Comparison of ENCODE assay signal across 9 cellular contexts in the genomic region with DNA sequence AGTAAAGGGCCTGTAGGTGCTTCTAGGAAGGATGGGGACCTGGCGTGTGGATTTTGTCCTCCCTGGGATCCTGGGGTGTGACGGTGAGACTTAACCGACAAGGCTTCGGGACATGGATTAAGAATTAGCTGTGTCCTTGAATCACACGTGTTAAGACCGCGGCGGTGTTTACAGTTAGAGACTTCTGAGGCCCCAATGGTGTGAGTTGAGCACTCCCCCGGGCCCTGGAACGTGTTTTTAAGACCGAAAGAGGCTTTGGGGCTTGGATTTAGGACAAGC. TPM values are rescaled to one million over a fixed set of nuclear protein-coding genes. Genes with fewer than 3 reads are reported as not detected.
DNase-seq lines count a peak whose midpoint lies in the region; ATAC-seq, FAIRE-seq and TF ChIP-seq lines count a peak whose summit lies in the region.
"Had no signal": no experiment of that assay in that cellular context is flagged by ENCODE, and none has a peak within 500 bp of the region (broad histone marks: within the 10 kb centered on the region; RNA-seq: fewer than 3 reads in every experiment).

No MANE protein-coding gene starts in this region.

- H3K36me3 Mint-ChIP-seq in Caco-2 (ENCODE audit: insufficient read depth, unreplicated experiment) = peaks cover 13% of the 10 kb centered on the region

- H3K27ac ChIP-seq in endothelial cell of umbilical vein (ENCODE audit: insufficient read depth, low read depth, low read length) (no peak overlapping the region), neutrophil (peak overlapping the region; percentile 13)

- CTCF ChIA-PET in Caco-2 (lab: Charles Lee) = interaction anchor here (0.6 kb wide), 1 partner anchor 42 kb away, joined by 3 read pairs; the partner anchor contains the start of gene PGLS
- CTCF ChIA-PET in endothelial cell of umbilical vein (lab: Charles Lee) = interaction anchor here (0.8 kb wide), 1 partner anchor 9 kb away, joined by 3 read pairs; no protein-coding TSS in a partner anchor

- dilution Hi-C loops in endothelial cell of umbilical vein (cut with MboI; ENCODE audit: extremely low pct_ligation_motif_present, low sequenced_read_pairs) = no loop called here

- intact Hi-C loops in Caco-2 (cut with micrococcal nuclease; ENCODE audit: unreplicated experiment) (loop anchor here (1.0 to 5.0 kb wide), 3 partner anchors 16 to 138 kb away; no protein-coding TSS in a partner anchor), endothelial cell of umbilical vein (cut with micrococcal nuclease) (no loop called here)

- H3K4me3 ChIP-seq in Caco-2 (ENCODE audit: low read depth, low read length) (peak overlapping the region; percentile 91), NT2/D1 (ENCODE audit: insufficient read length, low read depth) (peak overlapping the region; percentile 60), endothelial cell of umbilical vein (replicated peaks in 1 of 3; ENCODE audit: insufficient read depth in 1 of 3, low read depth in 1 of 3, low read length in 3 of 3) (peak overlapping the region; percentile 20 to 51 (median 51)), neutrophil (ENCODE audit: low read depth in 1 of 2, low read length in 1 of 2) (peak overlapping the region in 1 of 2 experiments; percentile 74)

- H4K20me1 ChIP-seq in endothelial cell of umbilical vein (replicated peaks; ENCODE audit: control insufficient read depth, extremely low read depth, insufficient read depth, low read length) = no peaks in the 10 kb centered on the region

- POLR2A ChIA-PET in Caco-2 (lab: Charles Lee) (no interaction called here), endothelial cell of umbilical vein (lab: Charles Lee) (interaction anchor here (1.1 kb wide), 1 partner anchor 56 kb away, joined by 3 read pairs; no protein-coding TSS in a partner anchor)

- no peaks in the 10 kb centered on the region for H3K79me2 ChIP-seq in endothelial cell of umbilical vein (ENCODE audit: control insufficient read depth, insufficient read depth, low read length)

- H3K27me3 Mint-ChIP-seq in Caco-2 (ENCODE audit: insufficient read depth, unreplicated experiment) = no peaks in the 10 kb centered on the region

- H3K9me3 Mint-ChIP-seq in Caco-2 (ENCODE audit: unreplicated experiment) = no peaks in the 10 kb centered on the region

- no peaks in the 10 kb centered on the region for H3K9me1 ChIP-seq in endothelial cell of umbilical vein (replicated peaks; ENCODE audit: control insufficient read depth, extremely low read depth, insufficient read depth, low read length)

- H3K9me3 ChIP-seq in Caco-2 (no peaks in the 10 kb centered on the region), NT2/D1 (ENCODE audit: insufficient read depth, low read length) (no peaks in the 10 kb centered on the region), endothelial cell of umbilical vein (replicated peaks; ENCODE audit: control insufficient read depth, insufficient read depth, low read length) (no peaks in the 10 kb centered on the region), neutrophil (no peaks in the 10 kb centered on the region)

- peak overlapping the region; percentile 100 for H2AFZ ChIP-seq in endothelial cell of umbilical vein (ENCODE audit: low read depth, low read length)

- peak overlapping the region; percentile 63 for H3K4me2 ChIP-seq in endothelial cell of umbilical vein (ENCODE audit: insufficient read depth, low read length)

- DNase-seq in Caco-2 (no peak), NT2/D1 (ENCODE audit: low read depth, low spot score) (no peak), endothelial cell of umbilical vein (ENCODE audit: low read depth, low spot score) (no peak), Kasumi-1 (lab: John Stamatoyannopoulos, UW) (no peak)

- H3K4me1 Mint-ChIP-seq in Caco-2 (ENCODE audit: low read depth, unreplicated experiment) = peaks cover 9% of the 10 kb centered on the region

- TF ChIP-seq CTCF in Caco-2 (IDR thresholded peaks at IDR 0.05; ENCODE audit: insufficient read depth in 1 of 2, low read depth in 1 of 2, low read length in 1 of 2, severe bottlenecking in 1 of 2, unreplicated experiment in 1 of 2) (no peak), endothelial cell of umbilical vein (IDR thresholded peaks at IDR 0.05; ENCODE audit: extremely low read depth in 1 of 2, insufficient read depth in 1 of 2, low read depth in 1 of 2, low read length in 2 of 2) (no peak), neutrophil (IDR thresholded peaks at IDR 0.05) (no peak)

- no TSS peak for BruUV-seq in Caco-2 (replicated peaks; lab: Mats Ljungman, UMichigan)
- BruUV-seq in endothelial cell of umbilical vein (replicated peaks; lab: Mats Ljungman, UMichigan) = no TSS peak

- TF ChIP-seq POLR2A in endothelial cell of umbilical vein (IDR thresholded peaks at IDR 0.05; ENCODE audit: low read depth, low read length) = no peak

- H3K27me3 ChIP-seq in Caco-2 (replicated peaks; ENCODE audit: control insufficient read depth, insufficient read depth, low read length) (no peaks in the 10 kb centered on the region; the same call in 1 of the 2 replicates), NT2/D1 (ENCODE audit: insufficient read depth, insufficient read length) (peaks cover 22% of the 10 kb centered on the region), endothelial cell of umbilical vein (ENCODE audit: control insufficient read depth in 2 of 2, insufficient read depth in 2 of 2, low read length in 2 of 2) (no peaks in the 10 kb centered on the region), neutrophil (peaks cover 63% of the 10 kb centered on the region)

- no peaks in the 10 kb centered on the region for H3K36me3 ChIP-seq in Caco-2 (ENCODE audit: control insufficient read depth, insufficient read depth, low read length)
- H3K36me3 ChIP-seq in NT2/D1 (ENCODE audit: insufficient read depth, insufficient read length, low read length) = no peaks in the 10 kb centered on the region
- no peaks in the 10 kb centered on the region for H3K36me3 ChIP-seq in endothelial cell of umbilical vein (ENCODE audit: control insufficient read depth in 2 of 2, extremely low read depth in 1 of 2, insufficient read depth in 2 of 2, low read length in 2 of 2)
- H3K36me3 ChIP-seq in neutrophil = no peaks in the 10 kb centered on the region

- H3K4me3 Mint-ChIP-seq in Caco-2 (ENCODE audit: unreplicated experiment) = peak overlapping the region; percentile 87

- no peak for ATAC-seq in GM19395 (IDR thresholded peaks at IDR 0.05; ENCODE audit: unreplicated experiment)
- ATAC-seq in GM19397 (IDR thresholded peaks at IDR 0.05; ENCODE audit: unreplicated experiment) = no peak
- no peak for ATAC-seq in HG02588 (IDR thresholded peaks at IDR 0.05; ENCODE audit: unreplicated experiment)

- FAIRE-seq in endothelial cell of umbilical vein (lab: Jason Lieb, UNC) = no peak
- FAIRE-seq: islet of Langerhans had no signal

- H3K9ac ChIP-seq in NT2/D1 (ENCODE audit: insufficient read length, low read depth) (peak overlapping the region; percentile 84), endothelial cell of umbilical vein (replicated peaks; ENCODE audit: extremely low read depth, insufficient read depth, low read length) (peak overlapping the region; percentile 8)

- peak overlapping the region; percentile 74 for H3K27ac Mint-ChIP-seq in Caco-2 (ENCODE audit: unreplicated experiment)

- H3K4me1 ChIP-seq in Caco-2 = peaks cover 4% of the 10 kb centered on the region; the same call in 1 of the 2 replicates
- peaks cover 7% of the 10 kb centered on the region for H3K4me1 ChIP-seq in NT2/D1 (ENCODE audit: insufficient read depth, insufficient read length)
- H3K4me1 ChIP-seq in endothelial cell of umbilical vein (ENCODE audit: control insufficient read depth, extremely low read depth, insufficient read depth, low read length) = peaks cover 11% of the 10 kb centered on the region
- H3K4me1 ChIP-seq in neutrophil (ENCODE audit: control insufficient read depth in 1 of 2, insufficient read depth in 1 of 2, low read depth in 1 of 2, low read length in 1 of 2) = peaks cover 11 to 19% of the 10 kb centered on the region in 2 experiments

RNA-seq across cellular contexts. Expression of gene SLC27A1, which starts 1.3 kb away (rescaled TPM):
- 3.7 and 3.9 TPM in 2 replicates for total RNA-seq in Caco-2 (2022)
- total RNA-seq in endothelial cell of umbilical vein = 13.5 and 14.9 TPM in 2 replicates
- 10.4 and 11.9 TPM in 2 replicates for polyA plus RNA-seq in endothelial cell of umbilical vein
- polyA plus RNA-seq in endothelial cell of umbilical vein (2011; cell fraction: cytosol; rRNA removed) = 4.8 and 6.3 TPM in 2 replicates
- 14.2 and 17.9 TPM in 2 replicates for polyA plus RNA-seq in endothelial cell of umbilical vein (2011; cell fraction: nucleus; rRNA removed)
- 6.9 and 12.3 TPM in 2 replicates for polyA plus RNA-seq in endothelial cell of umbilical vein (2012)
- 9.9 and 10.3 TPM in 2 replicates for polyA minus RNA-seq in endothelial cell of umbilical vein
- polyA minus RNA-seq in endothelial cell of umbilical vein (2011; cell fraction: cytosol; rRNA and poly(A)+ RNA removed) = 2.3 TPM
- 5.6 and 10.7 TPM in 2 replicates for polyA minus RNA-seq in endothelial cell of umbilical vein (2011; cell fraction: nucleus; rRNA and poly(A)+ RNA removed)

RNA-seq across cellular contexts. Expression of gene NXNL1, which starts 8.3 kb away (rescaled TPM):
- total RNA-seq in Caco-2 (2022) = not detected in 2 replicates
- not detected in 2 replicates for total RNA-seq in endothelial cell of umbilical vein
- not detected in 2 replicates for polyA plus RNA-seq in endothelial cell of umbilical vein
- polyA plus RNA-seq in endothelial cell of umbilical vein (2011; cell fraction: cytosol; rRNA removed) = not detected in 2 replicates
- not detected in 2 replicates for polyA plus RNA-seq in endothelial cell of umbilical vein (2011; cell fraction: nucleus; rRNA removed)
- not detected in 2 replicates for polyA plus RNA-seq in endothelial cell of umbilical vein (2012)
- polyA minus RNA-seq in endothelial cell of umbilical vein = not detected in 2 replicates
- polyA minus RNA-seq in endothelial cell of umbilical vein (2011; cell fraction: cytosol; rRNA and poly(A)+ RNA removed) = not detected
- polyA minus RNA-seq in endothelial cell of umbilical vein (2011; cell fraction: nucleus; rRNA and poly(A)+ RNA removed) = not detected in 2 replicates

RNA-seq across cellular contexts. Expression of gene TMEM221, which starts 20.6 kb away (rescaled TPM):
- total RNA-seq in Caco-2 (2022) = 0.37 TPM in 1 of 2 replicates, not detected in the other
- not detected in 2 replicates for total RNA-seq in endothelial cell of umbilical vein
- polyA plus RNA-seq in endothelial cell of umbilical vein = 0.06 and 0.08 TPM in 2 replicates
- 0.04 and 0.05 TPM in 2 replicates for polyA plus RNA-seq in endothelial cell of umbilical vein (2011; cell fraction: cytosol; rRNA removed)
- polyA plus RNA-seq in endothelial cell of umbilical vein (2011; cell fraction: nucleus; rRNA removed) = 0.14 TPM in 1 of 2 replicates, not detected in the other
- polyA plus RNA-seq in endothelial cell of umbilical vein (2012) = 0.10 and 0.13 TPM in 2 replicates
- polyA minus RNA-seq in endothelial cell of umbilical vein = 0.45 TPM in 1 of 2 replicates, not detected in the other
- polyA minus RNA-seq in endothelial cell of umbilical vein (2011; cell fraction: cytosol; rRNA and poly(A)+ RNA removed) = not detected
- polyA minus RNA-seq in endothelial cell of umbilical vein (2011; cell fraction: nucleus; rRNA and poly(A)+ RNA removed) = not detected in 2 replicates

RNA-seq across cellular contexts. Expression of gene PGLS, which starts 42.4 kb away (rescaled TPM):
- total RNA-seq in Caco-2 (2022) = 69.2 and 69.7 TPM in 2 replicates
- 99.2 and 110 TPM in 2 replicates for total RNA-seq in endothelial cell of umbilical vein
- polyA plus RNA-seq in endothelial cell of umbilical vein = 139 and 204 TPM in 2 replicates
- polyA plus RNA-seq in endothelial cell of umbilical vein (2011; cell fraction: cytosol; rRNA removed) = 71.7 and 96.7 TPM in 2 replicates
- polyA plus RNA-seq in endothelial cell of umbilical vein (2011; cell fraction: nucleus; rRNA removed) = 58.3 and 73.4 TPM in 2 replicates
- polyA plus RNA-seq in endothelial cell of umbilical vein (2012) = 54.4 and 108 TPM in 2 replicates
- polyA minus RNA-seq in endothelial cell of umbilical vein = 35.4 and 52.3 TPM in 2 replicates
- 107 TPM for polyA minus RNA-seq in endothelial cell of umbilical vein (2011; cell fraction: cytosol; rRNA and poly(A)+ RNA removed)
- 21.2 and 28.9 TPM in 2 replicates for polyA minus RNA-seq in endothelial cell of umbilical vein (2011; cell fraction: nucleus; rRNA and poly(A)+ RNA removed)

RNA-seq across cellular contexts. Expression of gene MVB12A, which starts 49.2 kb away (rescaled TPM):
- total RNA-seq in Caco-2 (2022) (36.7 and 37.6 TPM in 2 replicates), endothelial cell of umbilical vein (58.1 and 63.3 TPM in 2 replicates)
- 88.8 and 109 TPM in 2 replicates for polyA plus RNA-seq in endothelial cell of umbilical vein
- polyA plus RNA-seq in endothelial cell of umbilical vein (2011; cell fraction: cytosol; rRNA removed) = 46.9 and 68.5 TPM in 2 replicates
- polyA plus RNA-seq in endothelial cell of umbilical vein (2011; cell fraction: nucleus; rRNA removed) = 55.0 and 67.6 TPM in 2 replicates
- polyA plus RNA-seq in endothelial cell of umbilical vein (2012) = 29.3 and 44.5 TPM in 2 replicates
- 25.8 and 26.0 TPM in 2 replicates for polyA minus RNA-seq in endothelial cell of umbilical vein
- 34.8 TPM for polyA minus RNA-seq in endothelial cell of umbilical vein (2011; cell fraction: cytosol; rRNA and poly(A)+ RNA removed)
- 15.8 and 20.5 TPM in 2 replicates for polyA minus RNA-seq in endothelial cell of umbilical vein (2011; cell fraction: nucleus; rRNA and poly(A)+ RNA removed)
